ENCODE assay signal across 20 cellular contexts in genomic region chr16:87708181-87708580, GRCh38.
"Had no signal": no experiment of that assay in that cellular context is flagged by ENCODE, and none has a peak within 500 bp of the region (broad histone marks: within the 10 kb centered on the region; RNA-seq: fewer than 3 reads in every experiment).

No MANE protein-coding gene starts in this region.

- ATAC-seq: activated T-cell treated with anti-CD3 and anti-CD28 coated beads, Interleukin-2, amount 50 U/mL, for 72 hours; left ventricle myocardium superior had no signal

- H3K4me3 ChIP-seq: adrenal gland, ascending aorta, esophagus muscularis mucosa, thyroid gland had no signal

- H3K9me3 ChIP-seq: adrenal gland, ascending aorta, esophagus muscularis mucosa, thyroid gland had no signal

- H3K4me3 Mint-ChIP-seq: activated B cell treated with CpG ODN at 0.5 μM for 24 hours; activated naive CD4-positive, alpha-beta T cell treated with anti-CD3 and anti-CD28 coated beads, Interleukin-2, amount 10 ng/mL, durations not matched to agents 7 days and 5 days; activated T-cell treated with anti-CD3 and anti-CD28 coated beads, Interleukin-2, amount 50 U/mL, for 72 hours; stimulated activated naive CD8-positive, alpha-beta T cell treated with anti-CD3 and anti-CD28 coated beads, Interleukin-15, Interleukin-2, amounts not matched to agents 100 ng/mL and 50 ng/mL, for 24 hours; T-helper 1 cell treated with Interleukin-12 subunit alpha and Interleukin-12 subunit beta and Interleukin-4 antibody, amounts not matched to agents 30 μg/mL and 1 μg/mL, for 36 hours had no signal

- H3K9me3 Mint-ChIP-seq: activated B cell treated with CpG ODN at 0.5 μM for 24 hours; activated naive CD4-positive, alpha-beta T cell treated with anti-CD3 and anti-CD28 coated beads, Interleukin-2, amount 10 ng/mL, durations not matched to agents 7 days and 5 days; activated T-cell treated with anti-CD3 and anti-CD28 coated beads, Interleukin-2, amount 50 U/mL, for 72 hours; stimulated activated naive CD8-positive, alpha-beta T cell treated with anti-CD3 and anti-CD28 coated beads, Interleukin-15, Interleukin-2, amounts not matched to agents 100 ng/mL and 50 ng/mL, for 24 hours; T-helper 1 cell treated with Interleukin-12 subunit alpha and Interleukin-12 subunit beta and Interleukin-4 antibody, amounts not matched to agents 30 μg/mL and 1 μg/mL, for 36 hours had no signal

- H3K27ac Mint-ChIP-seq: activated B cell treated with CpG ODN at 0.5 μM for 24 hours; activated naive CD4-positive, alpha-beta T cell treated with anti-CD3 and anti-CD28 coated beads, Interleukin-2, amount 10 ng/mL, durations not matched to agents 7 days and 5 days; activated T-cell treated with anti-CD3 and anti-CD28 coated beads, Interleukin-2, amount 50 U/mL, for 72 hours; stimulated activated naive CD8-positive, alpha-beta T cell treated with anti-CD3 and anti-CD28 coated beads, Interleukin-15, Interleukin-2, amounts not matched to agents 100 ng/mL and 50 ng/mL, for 24 hours; T-helper 1 cell treated with Interleukin-12 subunit alpha and Interleukin-12 subunit beta and Interleukin-4 antibody, amounts not matched to agents 30 μg/mL and 1 μg/mL, for 36 hours had no signal

- H3K27ac ChIP-seq: adrenal gland, ascending aorta, brain microvascular endothelial cell, esophagus muscularis mucosa, thyroid gland had no signal

- H3K36me3 ChIP-seq: thyroid gland had no signal

- H3K27me3 Mint-ChIP-seq: activated B cell treated with CpG ODN at 0.5 μM for 24 hours; activated naive CD4-positive, alpha-beta T cell treated with anti-CD3 and anti-CD28 coated beads, Interleukin-2, amount 10 ng/mL, durations not matched to agents 7 days and 5 days; stimulated activated naive CD8-positive, alpha-beta T cell treated with anti-CD3 and anti-CD28 coated beads, Interleukin-15, Interleukin-2, amounts not matched to agents 100 ng/mL and 50 ng/mL, for 24 hours had no signal

- DNase-seq: activated B cell treated with CpG ODN at 0.5 μM for 24 hours; activated CD4-positive, alpha-beta T cell treated with anti-CD3 and anti-CD28 coated beads for 4 hours; activated CD4-positive, alpha-beta T cell treated with anti-CD3 and anti-CD28 coated beads, Interleukin-2, amount 50 U/mL, for 48 hours; activated effector memory CD4-positive, alpha-beta T cell treated with Interleukin-2 at 50 U/mL for 16 hours; activated naive CD4-positive, alpha-beta T cell treated with anti-CD3 and anti-CD28 coated beads, Interleukin-2, amount 10 ng/mL, durations not matched to agents 7 days and 5 days; activated T-cell treated with anti-CD3 and anti-CD28 coated beads, Interleukin-2, amount 50 U/mL, for 72 hours; adrenal gland; brain microvascular endothelial cell; caudate nucleus; effector memory CD4-positive, alpha-beta T cell; hippocampal formation; left ventricle myocardium superior; stimulated activated CD4-positive, alpha-beta T cell treated with anti-CD3 and anti-CD28 coated beads, Interleukin-2, amount 100 ng/mL, for 48 hours; substantia nigra; T1000; thyroid gland had no signal

- H3K27me3 ChIP-seq: adrenal gland, ascending aorta, brain microvascular endothelial cell, esophagus muscularis mucosa, thyroid gland had no signal
